ENCODE assay signal across 8 cellular contexts in the genomic region with DNA sequence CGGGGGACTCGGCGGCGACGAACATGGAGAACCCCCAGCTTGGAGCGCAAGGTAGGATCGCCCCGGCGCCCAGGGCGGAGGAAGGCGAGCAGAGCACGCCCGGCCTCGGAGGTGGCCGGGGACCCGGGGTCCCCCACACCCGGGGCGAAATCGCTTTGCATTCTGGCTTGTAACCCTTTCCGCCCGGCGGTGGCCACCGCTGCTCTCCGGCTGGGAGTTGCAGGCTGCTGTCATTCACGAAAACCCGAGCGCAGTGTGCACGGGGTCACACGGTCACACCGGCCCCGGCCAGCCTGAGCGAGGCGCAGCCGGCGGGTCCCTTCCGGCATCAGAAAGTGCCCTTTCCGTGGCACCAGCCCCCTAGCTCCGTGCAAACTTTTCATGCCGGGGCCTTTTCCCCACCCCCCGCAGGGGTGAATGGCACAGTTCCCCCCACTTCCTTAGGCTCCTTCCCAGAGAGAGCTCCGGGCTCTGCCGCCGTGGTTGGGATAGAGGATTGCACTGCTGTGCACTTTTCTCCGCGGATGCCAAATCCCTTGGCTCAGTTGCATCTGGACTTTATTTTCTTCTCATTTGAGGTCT. TPM values are rescaled to one million over a fixed set of nuclear protein-coding genes. Genes with fewer than 3 reads are reported as not detected.
DNase-seq lines count a peak whose midpoint lies in the region; ATAC-seq and TF ChIP-seq lines count a peak whose summit lies in the region.

No MANE protein-coding gene starts in this region.

- no peak overlapping the region for H3K4me3 Mint-ChIP-seq in stimulated activated effector memory CD8-positive, alpha-beta T cell treated with anti-CD3 and anti-CD28 coated beads, Interleukin-12 subunit alpha, Interleukin-12 subunit beta, amount 100 ng/mL, for 72 hours

- intact Hi-C loops in OCI-LY7 (cut with micrococcal nuclease; ENCODE audit: unreplicated experiment) = no loop called here
- intact Hi-C loops in left cardiac atrium (cut with DNase I) = no loop called here

- ATAC-seq in left cardiac atrium (peak; percentile 19 to 34), GM18861 (IDR thresholded peaks at IDR 0.05; ENCODE audit: unreplicated experiment) (no peak), HG02642 (IDR thresholded peaks at IDR 0.05; ENCODE audit: poor library complexity, unreplicated experiment) (no peak)
- ATAC-seq in stimulated activated effector memory CD8-positive, alpha-beta T cell treated with anti-CD3 and anti-CD28 coated beads, Interleukin-12 subunit alpha, Interleukin-12 subunit beta, amount 100 ng/mL, for 72 hours = no peak

- no peaks in the 10 kb centered on the region for H3K36me3 Mint-ChIP-seq in stimulated activated effector memory CD8-positive, alpha-beta T cell treated with anti-CD3 and anti-CD28 coated beads, Interleukin-12 subunit alpha, Interleukin-12 subunit beta, amount 100 ng/mL, for 72 hours

- no peak for TF ChIP-seq CTCF in GM10266 (IDR thresholded peaks at IDR 0.05; ENCODE audit: control insufficient read depth, insufficient read depth, low read depth, missing control alignments)
- TF ChIP-seq CTCF in OCI-LY7 (conservative IDR thresholded peaks at IDR 0.05; ENCODE audit: low read length) = no peak

- H3K27ac Mint-ChIP-seq in stimulated activated effector memory CD8-positive, alpha-beta T cell treated with anti-CD3 and anti-CD28 coated beads, Interleukin-12 subunit alpha, Interleukin-12 subunit beta, amount 100 ng/mL, for 72 hours = no peak overlapping the region

- BruUV-seq in OCI-LY7 (replicated peaks; lab: Mats Ljungman, UMichigan) = no TSS peak

- CTCF ChIA-PET in OCI-LY7 (lab: Charles Lee; ENCODE audit: unreplicated experiment) = no interaction called here

- peak overlapping the region; percentile 22; the same call in 1 of the 2 replicates for H3K4me2 ChIP-seq in OCI-LY7 (ENCODE audit: low read length)

- H2AFZ ChIP-seq in OCI-LY7 (ENCODE audit: low read length) = no peak overlapping the region

- H3K9me3 ChIP-seq in OCI-LY7 (ENCODE audit: low read length) = no peaks in the 10 kb centered on the region

- no peaks in the 10 kb centered on the region for H3K9me3 Mint-ChIP-seq in stimulated activated effector memory CD8-positive, alpha-beta T cell treated with anti-CD3 and anti-CD28 coated beads, Interleukin-12 subunit alpha, Interleukin-12 subunit beta, amount 100 ng/mL, for 72 hours

- no peaks in the 10 kb centered on the region for H3K4me1 Mint-ChIP-seq in stimulated activated effector memory CD8-positive, alpha-beta T cell treated with anti-CD3 and anti-CD28 coated beads, Interleukin-12 subunit alpha, Interleukin-12 subunit beta, amount 100 ng/mL, for 72 hours

- H3K27ac ChIP-seq in OCI-LY7 (ENCODE audit: low read depth, low read length, poor library complexity, severe bottlenecking) = no peak overlapping the region

- H3K36me3 ChIP-seq in OCI-LY7 (ENCODE audit: insufficient read depth, low read length) = no peaks in the 10 kb centered on the region

- H4K20me1 ChIP-seq in OCI-LY7 (ENCODE audit: insufficient read depth, low read length) = no peaks in the 10 kb centered on the region

- peaks cover 12% of the 10 kb centered on the region for H3K4me1 ChIP-seq in OCI-LY7 (ENCODE audit: insufficient read depth, low read length, poor library complexity, severe bottlenecking)

- peak; percentile 36 for DNase-seq in GM10266 (ENCODE audit: extremely low spot score)
- no peak for DNase-seq in OCI-LY7 (ENCODE audit: low spot score)
- no peak for DNase-seq in left cardiac atrium
- DNase-seq in retina = peak; percentile 88
- no peak for DNase-seq in stimulated activated effector memory CD8-positive, alpha-beta T cell treated with anti-CD3 and anti-CD28 coated beads, Interleukin-12 subunit alpha, Interleukin-12 subunit beta, amount 100 ng/mL, for 72 hours (ENCODE audit: low spot score in 2 of 2)
- DNase-seq in NCI-H187 (lab: John Stamatoyannopoulos, UW) = no peak

- POLR2A ChIA-PET in OCI-LY7 (lab: Charles Lee) = no interaction called here

- H3K79me2 ChIP-seq in OCI-LY7 (ENCODE audit: insufficient read depth, low read depth, low read length) = no peaks in the 10 kb centered on the region

- H3K9me2 ChIP-seq in OCI-LY7 (ENCODE audit: insufficient read depth, low read length) = no peaks in the 10 kb centered on the region

- H3K4me3 ChIP-seq in OCI-LY7 (ENCODE audit: low read depth, low read length, poor library complexity, severe bottlenecking) = no peak overlapping the region

RNA-seq across cellular contexts. Expression of gene KAZN, which starts 0.8 kb away (rescaled TPM):
- total RNA-seq in OCI-LY7 (2014; rRNA removed; shearing (Covaris generic)) = 2.4 and 3.7 TPM in 2 replicates
- total RNA-seq in OCI-LY7 (2022) = 0.40 and 0.72 TPM in 2 replicates
- total RNA-seq in left cardiac atrium = 10 to 100 TPM; 12.6 to 15.7 TPM

Comparison
In these comparisons a context has a peak if more than half of its experiments do, and no peak if none do; other contexts are left out.
1. DNase-seq: peak in GM10266 (single experiment) and retina (single experiment); none in OCI-LY7 (single experiment), left cardiac atrium (single experiment), stimulated activated effector memory CD8-positive, alpha-beta T cell treated with anti-CD3 and anti-CD28 coated beads, Interleukin-12 subunit alpha, Interleukin-12 subunit beta, amount 100 ng/mL, for 72 hours (0 of 2) and NCI-H187 (0 of 2).
2. ATAC-seq: peak in left cardiac atrium (2 of 2); none in GM18861 (single experiment), stimulated activated effector memory CD8-positive, alpha-beta T cell treated with anti-CD3 and anti-CD28 coated beads, Interleukin-12 subunit alpha, Interleukin-12 subunit beta, amount 100 ng/mL, for 72 hours (single experiment) and HG02642 (single experiment).